ENCODE assay signal across 15 cellular contexts in genomic region chr12:96421014-96421413, GRCh38. TPM values are rescaled to one million over a fixed set of nuclear protein-coding genes. Genes with fewer than 3 reads are reported as not detected.
DNase-seq lines count a peak whose midpoint lies in the region; ATAC-seq and TF ChIP-seq lines count a peak whose summit lies in the region.
"Had no signal": no experiment of that assay in that cellular context is flagged by ENCODE, and none has a peak within 500 bp of the region (broad histone marks: within the 10 kb centered on the region; RNA-seq: fewer than 3 reads in every experiment).

No MANE protein-coding gene starts in this region.

- no peak overlapping the region for H3K27ac Mint-ChIP-seq in activated T-helper 1 cell treated with anti-CD3 and anti-CD28 coated beads, Interleukin-12 subunit alpha, Interleukin-12 subunit beta, Interleukin-2, Interleukin-4 antibody, amounts not matched to agents 30 ng/mL and 10 ng/mL and 1 ng/mL, durations not matched to agents 14 hours and 24 hours and 36 hours

- H3K27me3 Mint-ChIP-seq in activated T-helper 1 cell treated with anti-CD3 and anti-CD28 coated beads, Interleukin-12 subunit alpha, Interleukin-12 subunit beta, Interleukin-2, Interleukin-4 antibody, amounts not matched to agents 30 ng/mL and 10 ng/mL and 1 ng/mL, durations not matched to agents 14 hours and 24 hours and 36 hours (ENCODE audit: insufficient read depth): peaks cover 5% of the 10 kb centered on the region

- TF ChIP-seq CTCF in heart left ventricle (IDR thresholded peaks at IDR 0.05) (no peak), lower lobe of right lung (IDR thresholded peaks at IDR 0.05) (no peak), upper lobe of left lung (IDR thresholded peaks at IDR 0.05) (no peak)

- H3K4me3 ChIP-seq in heart left ventricle (peak overlapping the region in 7 of 12 donors; percentile 3 to 31 (median 22)), right cardiac atrium (ENCODE audit: low read length) (no peak overlapping the region), lower lobe of right lung (peak overlapping the region; percentile 17), upper lobe of left lung (peak overlapping the region in 1 of 4 donors; percentile 11)
- H3K4me3 ChIP-seq: cardiac muscle cell, smooth muscle cell had no signal

- peaks cover 0 to 25% (median 0%) of the 10 kb centered on the region in 12 donors for H3K4me1 ChIP-seq in heart left ventricle
- no peaks in the 10 kb centered on the region for H3K4me1 ChIP-seq in right cardiac atrium (ENCODE audit: control insufficient read depth, insufficient read depth, low read length)
- peaks cover 19% of the 10 kb centered on the region for H3K4me1 ChIP-seq in lower lobe of right lung
- peaks cover 0 to 3% (median 0%) of the 10 kb centered on the region in 4 donors for H3K4me1 ChIP-seq in upper lobe of left lung

- TF ChIP-seq POLR2A in heart left ventricle (IDR thresholded peaks at IDR 0.05) (no peak), upper lobe of left lung (IDR thresholded peaks at IDR 0.05) (no peak), erythroblast (IDR thresholded peaks at IDR 0.05; ENCODE audit: low read length) (no peak)

- peak overlapping the region; percentile 53 for H3K4me3 Mint-ChIP-seq in activated T-helper 1 cell treated with anti-CD3 and anti-CD28 coated beads, Interleukin-12 subunit alpha, Interleukin-12 subunit beta, Interleukin-2, Interleukin-4 antibody, amounts not matched to agents 30 ng/mL and 10 ng/mL and 1 ng/mL, durations not matched to agents 14 hours and 24 hours and 36 hours

- intact Hi-C loops in heart left ventricle (cut with DNase I) (no loop called here), right cardiac atrium (cut with DNase I) (no loop called here), lower lobe of right lung (cut with DNase I) (no loop called here)
- intact Hi-C loops in activated T-helper 1 cell treated with anti-CD3 and anti-CD28 coated beads, Interleukin-12 subunit alpha, Interleukin-12 subunit beta, Interleukin-2, Interleukin-4 antibody, amounts not matched to agents 30 ng/mL and 10 ng/mL and 1 ng/mL, durations not matched to agents 14 hours and 24 hours and 36 hours (cut with micrococcal nuclease): loop anchor here (10.0 kb wide), 1 partner anchor 484 kb away; the partner anchor contains the start of gene NEDD1

- no peak for TF ChIP-seq EP300 in upper lobe of left lung (IDR thresholded peaks at IDR 0.05)

- H3K9me3 ChIP-seq in heart left ventricle (no peaks in the 10 kb centered on the region), right cardiac atrium (ENCODE audit: control insufficient read depth, low read length) (no peaks in the 10 kb centered on the region), lower lobe of right lung (no peaks in the 10 kb centered on the region), upper lobe of left lung (no peaks in the 10 kb centered on the region)
- H3K9me3 ChIP-seq: esophagus squamous epithelium had no signal

- no peak for DNase-seq in heart left ventricle
- no peak for DNase-seq in right cardiac atrium
- no peak for DNase-seq in activated T-helper 1 cell treated with anti-CD3 and anti-CD28 coated beads, Interleukin-12 subunit alpha, Interleukin-12 subunit beta, Interleukin-2, Interleukin-4 antibody, amounts not matched to agents 30 ng/mL and 10 ng/mL and 1 ng/mL, durations not matched to agents 14 hours and 24 hours and 36 hours (ENCODE audit: low spot score)
- DNase-seq in lower lobe of right lung: no peak
- DNase-seq in upper lobe of left lung: no peak
- DNase-seq in NCI-H524 (lab: John Stamatoyannopoulos, UW): no peak
- DNase-seq in erythroblast (lab: John Stamatoyannopoulos, UW): no peak
- DNase-seq: activated CD8-positive, alpha-beta memory T cell treated with anti-CD3 and anti-CD28 coated beads, Interleukin-2, amount 50 U/mL, for 4 hours; esophagus squamous epithelium; Kasumi-1; NCI-H2171 treated with DMSO at 0.1 percent for 48 hours; PC-3 had no signal

- H3K27me3 ChIP-seq in heart left ventricle (no peaks in the 10 kb centered on the region), right cardiac atrium (ENCODE audit: control insufficient read depth, insufficient read depth) (no peaks in the 10 kb centered on the region), lower lobe of right lung (ENCODE audit: low read depth) (no peaks in the 10 kb centered on the region), upper lobe of left lung (no peaks in the 10 kb centered on the region)
- H3K27me3 ChIP-seq: cardiac muscle cell, esophagus squamous epithelium had no signal

- H3K36me3 Mint-ChIP-seq in activated T-helper 1 cell treated with anti-CD3 and anti-CD28 coated beads, Interleukin-12 subunit alpha, Interleukin-12 subunit beta, Interleukin-2, Interleukin-4 antibody, amounts not matched to agents 30 ng/mL and 10 ng/mL and 1 ng/mL, durations not matched to agents 14 hours and 24 hours and 36 hours (ENCODE audit: low read depth): peaks cover 3% of the 10 kb centered on the region

- H3K27ac ChIP-seq in heart left ventricle: peak overlapping the region in 7 of 12 donors; percentile 14 to 60 (median 43)
- H3K27ac ChIP-seq in right cardiac atrium (ENCODE audit: low read length): no peak overlapping the region
- peak overlapping the region; percentile 32 for H3K27ac ChIP-seq in lower lobe of right lung
- peak overlapping the region in 3 of 4 donors; percentile 13 to 35 (median 13) for H3K27ac ChIP-seq in upper lobe of left lung
- H3K27ac ChIP-seq: cardiac muscle cell had no signal

- no peaks in the 10 kb centered on the region for H3K9me3 Mint-ChIP-seq in activated T-helper 1 cell treated with anti-CD3 and anti-CD28 coated beads, Interleukin-12 subunit alpha, Interleukin-12 subunit beta, Interleukin-2, Interleukin-4 antibody, amounts not matched to agents 30 ng/mL and 10 ng/mL and 1 ng/mL, durations not matched to agents 14 hours and 24 hours and 36 hours

- H3K4me1 Mint-ChIP-seq in activated T-helper 1 cell treated with anti-CD3 and anti-CD28 coated beads, Interleukin-12 subunit alpha, Interleukin-12 subunit beta, Interleukin-2, Interleukin-4 antibody, amounts not matched to agents 30 ng/mL and 10 ng/mL and 1 ng/mL, durations not matched to agents 14 hours and 24 hours and 36 hours (ENCODE audit: low read depth): peaks cover 71% of the 10 kb centered on the region

- ATAC-seq in heart left ventricle (peak in 1 of 4 donors; percentile 41), right cardiac atrium (no peak), lower lobe of right lung (no peak), upper lobe of left lung (ENCODE audit: low FRiP score in 2 of 2) (peak in 1 of 2 donors; percentile 60), GM18858 (IDR thresholded peaks at IDR 0.05; ENCODE audit: unreplicated experiment) (no peak)
- ATAC-seq: PC-3 had no signal

- 62 to 75% (median 68%) methylated on average over 6 of the region's 6 CpGs for WGBS in heart left ventricle, 4 donors
- WGBS in right cardiac atrium: 60% methylated on average over 6 of the region's 6 CpGs
- WGBS in upper lobe of left lung, 2 donors: 58 to 66% methylated on average over 6 of the region's 6 CpGs

- H3K36me3 ChIP-seq in heart left ventricle: no peaks in the 10 kb centered on the region
- H3K36me3 ChIP-seq in lower lobe of right lung: no peaks in the 10 kb centered on the region
- no peaks in the 10 kb centered on the region for H3K36me3 ChIP-seq in upper lobe of left lung
- H3K36me3 ChIP-seq: cardiac muscle cell, esophagus squamous epithelium had no signal

RNA-seq across cellular contexts. Expression of gene CDK17, which starts 20.8 kb away (rescaled TPM):
- total RNA-seq in heart left ventricle: 10 to 100 TPM; 14.3 to 31.7 (median 23.1) TPM
- polyA plus RNA-seq in heart left ventricle: 10 to 100 TPM in 1 of 2 donors, 1 to 10 TPM in 1; 6.7 to 14.5 TPM
- total RNA-seq in right cardiac atrium: 10 to 100 TPM; 18.4 to 30.4 (median 23.1) TPM
- 10.3 TPM for polyA plus RNA-seq in right cardiac atrium
- total RNA-seq in activated T-helper 1 cell treated with anti-CD3 and anti-CD28 coated beads, Interleukin-12 subunit alpha, Interleukin-12 subunit beta, Interleukin-2, Interleukin-4 antibody, amounts not matched to agents 30 ng/mL and 10 ng/mL and 1 ng/mL, durations not matched to agents 14 hours and 24 hours and 36 hours: 32.4 and 37.1 TPM in 2 replicates
- total RNA-seq in lower lobe of right lung: 41.7 TPM
- total RNA-seq in upper lobe of left lung: 10 to 100 TPM; 31.5 to 71.8 (median 42.5) TPM
